In the genomic region with DNA sequence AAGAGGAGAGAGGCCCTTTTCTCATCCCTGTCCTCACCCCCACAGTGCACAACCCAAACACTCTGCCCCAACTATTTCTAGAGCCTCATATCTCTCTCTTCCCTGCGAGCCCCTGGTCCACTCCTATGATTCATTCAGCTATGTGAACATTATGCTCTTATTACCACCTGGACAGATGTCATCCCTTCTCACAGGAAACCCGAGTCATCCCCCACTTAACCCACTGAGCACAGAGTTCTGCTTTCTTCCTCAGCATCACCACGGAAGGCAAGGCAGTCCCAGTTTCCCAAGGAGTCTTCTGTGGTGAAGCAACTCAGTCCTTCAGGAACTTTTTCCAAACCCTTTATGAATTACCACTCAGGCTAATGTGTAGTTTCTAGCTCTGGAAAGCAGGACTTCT, we compare ENCODE assay signal across 23 cellular contexts. TPM values are rescaled to one million over a fixed set of nuclear protein-coding genes. Genes with fewer than 3 reads are reported as not detected.
DNase-seq lines count a peak whose midpoint lies in the region; ATAC-seq and TF ChIP-seq lines count a peak whose summit lies in the region.
"Had no signal": no experiment of that assay in that cellular context is flagged by ENCODE, and none has a peak within 500 bp of the region (broad histone marks: within the 10 kb centered on the region; RNA-seq: fewer than 3 reads in every experiment).

No MANE protein-coding gene starts in this region.

- POLR2A ChIA-PET in CD4-positive, alpha-beta T cell (lab: Charles Lee) = no interaction called here
- POLR2A ChIA-PET in activated CD4-positive, alpha-beta memory T cell treated with anti-CD3 and anti-CD28 coated beads, Interleukin-2, amount 10 ng/mL, durations not matched to agents 7 days and 5 days (lab: Charles Lee) = no interaction called here

- H3K9me3 Mint-ChIP-seq in CD4-positive, alpha-beta T cell = no peaks in the 10 kb centered on the region
- no peaks in the 10 kb centered on the region for H3K9me3 Mint-ChIP-seq in central memory CD8-positive, alpha-beta T cell
- H3K9me3 Mint-ChIP-seq in nephron progenitor cell = no peaks in the 10 kb centered on the region
- no peaks in the 10 kb centered on the region for H3K9me3 Mint-ChIP-seq in activated CD4-positive, alpha-beta memory T cell treated with anti-CD3 and anti-CD28 coated beads, Interleukin-2, amount 10 ng/mL, durations not matched to agents 7 days and 5 days
- H3K9me3 Mint-ChIP-seq: activated naive CD8-positive, alpha-beta T cell treated with anti-CD3 and anti-CD28 coated beads for 36 hours; memory B cell had no signal

- no peak overlapping the region for H3K27ac Mint-ChIP-seq in CD4-positive, alpha-beta T cell
- H3K27ac Mint-ChIP-seq in central memory CD8-positive, alpha-beta T cell (ENCODE audit: low read depth) = no peak overlapping the region
- H3K27ac Mint-ChIP-seq in nephron progenitor cell = no peak overlapping the region
- no peak overlapping the region for H3K27ac Mint-ChIP-seq in activated CD4-positive, alpha-beta memory T cell treated with anti-CD3 and anti-CD28 coated beads, Interleukin-2, amount 10 ng/mL, durations not matched to agents 7 days and 5 days
- H3K27ac Mint-ChIP-seq: activated naive CD8-positive, alpha-beta T cell treated with anti-CD3 and anti-CD28 coated beads for 36 hours; memory B cell had no signal

- H3K4me3 Mint-ChIP-seq in CD4-positive, alpha-beta T cell = peak overlapping the region; percentile 40
- H3K4me3 Mint-ChIP-seq in central memory CD8-positive, alpha-beta T cell = peak overlapping the region; percentile 88
- peak overlapping the region; percentile 26 for H3K4me3 Mint-ChIP-seq in nephron progenitor cell
- no peak overlapping the region for H3K4me3 Mint-ChIP-seq in activated CD4-positive, alpha-beta memory T cell treated with anti-CD3 and anti-CD28 coated beads, Interleukin-2, amount 10 ng/mL, durations not matched to agents 7 days and 5 days

- ATAC-seq in CD4-positive, alpha-beta T cell (ENCODE audit: poor library complexity) = no peak
- no peak for ATAC-seq in central memory CD8-positive, alpha-beta T cell (replicated peaks; ENCODE audit: extremely low read depth, poor library complexity, severe bottlenecking)
- ATAC-seq in GM21360 (IDR thresholded peaks at IDR 0.05; ENCODE audit: unreplicated experiment) = no peak
- ATAC-seq: body of pancreas, foreskin keratinocyte, PC-3 had no signal

- intact Hi-C loops in CD4-positive, alpha-beta T cell (cut with DNase I, micrococcal nuclease) = loop anchor here (2.0 to 5.0 kb wide), 10 partner anchors 63 to 643 kb away; partner anchors contain the start of genes RPP25L (in 2 of the 2), DCAF12 (in 1 of the 2), ENHO (in 1 of the 2) and MYORG (in 1 of the 2)

- TF ChIP-seq CTCF in CD4-positive, alpha-beta T cell (IDR thresholded peaks at IDR 0.05) = no peak
- no peak for TF ChIP-seq CTCF in nephron progenitor cell (IDR thresholded peaks at IDR 0.05)

- no peaks in the 10 kb centered on the region for H3K36me3 Mint-ChIP-seq in CD4-positive, alpha-beta T cell (ENCODE audit: low read depth)
- H3K36me3 Mint-ChIP-seq in central memory CD8-positive, alpha-beta T cell (ENCODE audit: insufficient read depth) = peaks cover 7% of the 10 kb centered on the region
- H3K36me3 Mint-ChIP-seq in nephron progenitor cell (ENCODE audit: low read depth) = no peaks in the 10 kb centered on the region
- H3K36me3 Mint-ChIP-seq in activated CD4-positive, alpha-beta memory T cell treated with anti-CD3 and anti-CD28 coated beads, Interleukin-2, amount 10 ng/mL, durations not matched to agents 7 days and 5 days (ENCODE audit: low read depth) = no peaks in the 10 kb centered on the region
- H3K36me3 Mint-ChIP-seq: activated naive CD8-positive, alpha-beta T cell treated with anti-CD3 and anti-CD28 coated beads for 36 hours; CD14-positive monocyte; memory B cell had no signal

- peaks cover 9% of the 10 kb centered on the region for H3K27me3 Mint-ChIP-seq in CD4-positive, alpha-beta T cell
- no peaks in the 10 kb centered on the region for H3K27me3 Mint-ChIP-seq in central memory CD8-positive, alpha-beta T cell
- peaks cover 12% of the 10 kb centered on the region for H3K27me3 Mint-ChIP-seq in nephron progenitor cell (ENCODE audit: low read depth, poor library complexity)
- H3K27me3 Mint-ChIP-seq in activated CD4-positive, alpha-beta memory T cell treated with anti-CD3 and anti-CD28 coated beads, Interleukin-2, amount 10 ng/mL, durations not matched to agents 7 days and 5 days = peaks cover 13% of the 10 kb centered on the region

- CTCF ChIA-PET in CD4-positive, alpha-beta T cell (lab: Charles Lee) = interaction anchor here (0.7 kb wide), 1 partner anchor 19 kb away, joined by 3 read pairs; no protein-coding TSS in a partner anchor
- CTCF ChIA-PET in activated CD4-positive, alpha-beta memory T cell treated with anti-CD3 and anti-CD28 coated beads, Interleukin-2, amount 10 ng/mL, durations not matched to agents 7 days and 5 days (lab: Charles Lee) = interaction anchor here (0.7 kb wide), 1 partner anchor 1026 kb away, joined by 3 read pairs; no protein-coding TSS in a partner anchor

- H3K27ac ChIP-seq in CD4-positive, alpha-beta T cell (ENCODE audit: low read depth, low read length) = no peak overlapping the region
- H3K27ac ChIP-seq: body of pancreas, coronary artery, foreskin keratinocyte, SJSA1, vagina had no signal

- H3K4me1 Mint-ChIP-seq in CD4-positive, alpha-beta T cell (ENCODE audit: low read depth) = peaks cover 31% of the 10 kb centered on the region
- H3K4me1 Mint-ChIP-seq in central memory CD8-positive, alpha-beta T cell = peaks cover 35% of the 10 kb centered on the region
- peaks cover 38% of the 10 kb centered on the region for H3K4me1 Mint-ChIP-seq in nephron progenitor cell
- H3K4me1 Mint-ChIP-seq in activated CD4-positive, alpha-beta memory T cell treated with anti-CD3 and anti-CD28 coated beads, Interleukin-2, amount 10 ng/mL, durations not matched to agents 7 days and 5 days = peaks cover 38% of the 10 kb centered on the region

- no peak for DNase-seq in CD4-positive, alpha-beta T cell
- DNase-seq in M059J (ENCODE audit: low read depth) = peak; percentile 33
- no peak for DNase-seq in central memory CD8-positive, alpha-beta T cell (ENCODE audit: low spot score in 2 of 2)
- no peak for DNase-seq in nephron progenitor cell
- DNase-seq in activated CD4-positive, alpha-beta memory T cell treated with anti-CD3 and anti-CD28 coated beads, Interleukin-2, amount 10 ng/mL, durations not matched to agents 7 days and 5 days = no peak
- DNase-seq in NCI-H2196 (lab: John Stamatoyannopoulos, UW; ENCODE audit: unreplicated experiment) = no peak
- DNase-seq in middle frontal gyrus (ENCODE audit: extremely low spot score, low spot score) = no peak
- DNase-seq: activated CD4-positive, alpha-beta T cell treated with anti-CD3 and anti-CD28 coated beads for 1 hour; activated naive CD8-positive, alpha-beta T cell treated with anti-CD3 and anti-CD28 coated beads for 36 hours; body of pancreas; KG1; kidney glomerular epithelial cell; NCI-H1105; NCI-H2081 treated with DMSO at 0.1 percent for 48 hours; PC-3; T-helper 9 cell had no signal

- H3K27me3 ChIP-seq in CD4-positive, alpha-beta T cell (ENCODE audit: control insufficient read depth, insufficient read depth, low read length) = no peaks in the 10 kb centered on the region
- H3K27me3 ChIP-seq: body of pancreas, SJSA1, vagina had no signal

- no peaks in the 10 kb centered on the region for H3K9me3 ChIP-seq in CD4-positive, alpha-beta T cell (ENCODE audit: control insufficient read depth, low read length)
- H3K9me3 ChIP-seq: body of pancreas, SJSA1, vagina had no signal

RNA-seq across cellular contexts. Expression of gene DNAI1, which starts 1.3 kb away (rescaled TPM):
- total RNA-seq in CD4-positive, alpha-beta T cell = not detected
- total RNA-seq in M059J (2014; rRNA removed; shearing (Covaris generic)) = not detected in 2 replicates
- total RNA-seq in activated CD4-positive, alpha-beta memory T cell treated with anti-CD3 and anti-CD28 coated beads, Interleukin-2, amount 10 ng/mL, durations not matched to agents 7 days and 5 days = not detected
- total RNA-seq: activated naive CD8-positive, alpha-beta T cell treated with anti-CD3 and anti-CD28 coated beads for 36 hours; foreskin keratinocyte; PC-3; SJSA1; vagina had no signal

RNA-seq across cellular contexts. Expression of gene FAM219A, which starts 1.6 kb away (rescaled TPM):
- 1 to 10 TPM; 7.7 to 8.5 TPM for total RNA-seq in CD4-positive, alpha-beta T cell
- total RNA-seq in M059J (2014; rRNA removed; shearing (Covaris generic)) = 14.6 and 31.1 TPM in 2 replicates
- total RNA-seq in activated CD4-positive, alpha-beta memory T cell treated with anti-CD3 and anti-CD28 coated beads, Interleukin-2, amount 10 ng/mL, durations not matched to agents 7 days and 5 days = 10 to 100 TPM; 12.3 to 13.2 TPM
